Comparison of ENCODE assay signal across 11 cellular contexts in genomic region chr7:44377681-44378421, GRCh38. TPM values are rescaled to one million over a fixed set of nuclear protein-coding genes. Genes with fewer than 3 reads are reported as not detected.
DNase-seq lines count a peak whose midpoint lies in the region; ATAC-seq and TF ChIP-seq lines count a peak whose summit lies in the region.
"Had no signal": no experiment of that assay in that cellular context is flagged by ENCODE, and none has a peak within 500 bp of the region (broad histone marks: within the 10 kb centered on the region; RNA-seq: fewer than 3 reads in every experiment).

No MANE protein-coding gene starts in this region.

- H3K27ac Mint-ChIP-seq in CD8-positive, alpha-beta T cell, result peak overlapping the region; percentile 64
- H3K27ac Mint-ChIP-seq in activated T-helper 17 cell treated with anti-CD3 and anti-CD28 coated beads, Interleukin-2, amount 50 U/mL, for 72 hours, result peak overlapping the region; percentile 81

- POLR2A ChIA-PET in CD8-positive, alpha-beta T cell (lab: Charles Lee), result interaction anchor here (2.0 kb wide), 1 partner anchor 10 kb away, joined by 5 read pairs; no protein-coding TSS in a partner anchor

- no peak overlapping the region for H3K27ac ChIP-seq in CD8-positive, alpha-beta T cell (ENCODE audit: low read depth, low read length)
- H3K27ac ChIP-seq: lower lobe of right lung, WERI-Rb-1 had no signal

- H3K27me3 ChIP-seq in CD8-positive, alpha-beta T cell (ENCODE audit: insufficient read depth, low read length), result no peaks in the 10 kb centered on the region

- CTCF ChIA-PET in CD8-positive, alpha-beta T cell (lab: Charles Lee), result interaction anchor here (1.2 kb wide), 1 partner anchor 50 kb away, joined by 3 read pairs; no protein-coding TSS in a partner anchor

- no peak overlapping the region for H3K4me3 ChIP-seq in CD8-positive, alpha-beta T cell (ENCODE audit: low read depth, low read length)
- H3K4me3 ChIP-seq: lower lobe of right lung had no signal

- H3K36me3 ChIP-seq in CD8-positive, alpha-beta T cell (ENCODE audit: insufficient read depth, low read length), result no peaks in the 10 kb centered on the region
- H3K36me3 ChIP-seq: WERI-Rb-1 had no signal

- peaks cover 5% of the 10 kb centered on the region for H3K4me1 Mint-ChIP-seq in CD8-positive, alpha-beta T cell (ENCODE audit: low read depth)
- peaks cover 3% of the 10 kb centered on the region for H3K4me1 Mint-ChIP-seq in activated T-helper 17 cell treated with anti-CD3 and anti-CD28 coated beads, Interleukin-2, amount 50 U/mL, for 72 hours

- H3K9me3 Mint-ChIP-seq in CD8-positive, alpha-beta T cell, result no peaks in the 10 kb centered on the region
- no peaks in the 10 kb centered on the region for H3K9me3 Mint-ChIP-seq in activated T-helper 17 cell treated with anti-CD3 and anti-CD28 coated beads, Interleukin-2, amount 50 U/mL, for 72 hours

- DNase-seq in CD8-positive, alpha-beta T cell, result peak in 1 of 7 experiments; percentile 43
- peak; percentile 58 for DNase-seq in GM19240 (ENCODE audit: insufficient read length, low spot score)
- no peak for DNase-seq in G401 (ENCODE audit: low spot score)
- no peak for DNase-seq in inferior parietal cortex (ENCODE audit: extremely low spot score)
- no peak for DNase-seq in DMS79 treated with DMSO at 0.1 percent for 48 hours (lab: John Stamatoyannopoulos, UW)
- DNase-seq: cortex of kidney, lower lobe of right lung, WERI-Rb-1 had no signal

- no peaks in the 10 kb centered on the region for H3K9me3 ChIP-seq in CD8-positive, alpha-beta T cell (ENCODE audit: low read length)
- H3K9me3 ChIP-seq: lower lobe of right lung had no signal

- no peak for ATAC-seq in CD8-positive, alpha-beta T cell
- ATAC-seq in HG03025 (IDR thresholded peaks at IDR 0.05; ENCODE audit: low FRiP score, unreplicated experiment) (peak; percentile 62), GM18520 (IDR thresholded peaks at IDR 0.05; ENCODE audit: unreplicated experiment) (no peak)
- ATAC-seq in activated T-helper 17 cell treated with anti-CD3 and anti-CD28 coated beads, Interleukin-2, amount 50 U/mL, for 72 hours (replicated peaks), result no peak

- in situ Hi-C loops in G401 (cut with HindIII; ENCODE audit: low sequenced_read_pairs), result no loop called here

- no peaks in the 10 kb centered on the region for H3K27me3 Mint-ChIP-seq in CD8-positive, alpha-beta T cell (ENCODE audit: low read depth)
- no peaks in the 10 kb centered on the region for H3K27me3 Mint-ChIP-seq in activated T-helper 17 cell treated with anti-CD3 and anti-CD28 coated beads, Interleukin-2, amount 50 U/mL, for 72 hours

- H3K4me1 ChIP-seq in CD8-positive, alpha-beta T cell (ENCODE audit: insufficient read depth, low read length), result no peaks in the 10 kb centered on the region
- H3K4me1 ChIP-seq: lower lobe of right lung had no signal

- no peak for TF ChIP-seq CTCF in CD8-positive, alpha-beta T cell (IDR thresholded peaks at IDR 0.05)

- H3K4me3 Mint-ChIP-seq in CD8-positive, alpha-beta T cell, result no peak overlapping the region
- no peak overlapping the region for H3K4me3 Mint-ChIP-seq in activated T-helper 17 cell treated with anti-CD3 and anti-CD28 coated beads, Interleukin-2, amount 50 U/mL, for 72 hours

- intact Hi-C loops in CD8-positive, alpha-beta T cell (cut with DNase I, micrococcal nuclease), result no loop called here

- H3K36me3 Mint-ChIP-seq in CD8-positive, alpha-beta T cell, result peaks cover 7% of the 10 kb centered on the region
- H3K36me3 Mint-ChIP-seq in activated T-helper 17 cell treated with anti-CD3 and anti-CD28 coated beads, Interleukin-2, amount 50 U/mL, for 72 hours (ENCODE audit: low read depth), result peaks cover 12% of the 10 kb centered on the region

RNA-seq across cellular contexts. Expression of gene CAMK2B, which starts 52.5 kb away (rescaled TPM):
- not detected for total RNA-seq in CD8-positive, alpha-beta T cell
- total RNA-seq in activated T-helper 17 cell treated with anti-CD3 and anti-CD28 coated beads, Interleukin-2, amount 50 U/mL, for 72 hours, result 1 to 10 TPM; 1.0 to 1.7 TPM
- 0.06 and 2.2 TPM in 2 replicates for total RNA-seq in G401 (2014; rRNA removed; shearing (Covaris generic))
